Comparison of ENCODE assay signal across 12 cellular contexts in genomic region chr1:166489356-166489669, GRCh38.
A peak's percentile ranks its signal among the peaks of the same experiment; 100 is the strongest.
DNase-seq lines count a peak whose midpoint lies in the region; TF ChIP-seq lines count a peak whose summit lies in the region.
"Had no signal": no experiment of that assay in that cellular context is flagged by ENCODE, and none has a peak within 500 bp of the region (broad histone marks: within the 10 kb centered on the region; RNA-seq: fewer than 3 reads in every experiment).

No MANE protein-coding gene starts in this region.

- H3K9me3 ChIP-seq in CD8-positive, alpha-beta memory T cell (ENCODE audit: low read length) = no peaks in the 10 kb centered on the region
- H3K9me3 ChIP-seq in Loucy (ENCODE audit: insufficient read depth, low read depth, low read length) = no peaks in the 10 kb centered on the region
- H3K9me3 ChIP-seq in effector memory CD4-positive, alpha-beta T cell (ENCODE audit: control insufficient read depth, low read length) = no peaks in the 10 kb centered on the region
- H3K9me3 ChIP-seq in stomach = no peaks in the 10 kb centered on the region

- peak overlapping the region; percentile 85 for H3K9ac ChIP-seq in Loucy (ENCODE audit: low read depth, low read length, poor library complexity, severe bottlenecking)

- H3K4me1 ChIP-seq in CD8-positive, alpha-beta memory T cell (ENCODE audit: insufficient read depth, low read length) = peaks cover 25% of the 10 kb centered on the region
- peaks cover 23% of the 10 kb centered on the region for H3K4me1 ChIP-seq in Loucy (ENCODE audit: insufficient read depth, low read length, poor library complexity, severe bottlenecking)
- H3K4me1 ChIP-seq in effector memory CD4-positive, alpha-beta T cell (ENCODE audit: control insufficient read depth, insufficient read depth, low read length, poor library complexity, severe bottlenecking) = peaks cover 13% of the 10 kb centered on the region
- no peaks in the 10 kb centered on the region for H3K4me1 ChIP-seq in stomach

- TF ChIP-seq CTCF in Loucy (conservative IDR thresholded peaks at IDR 0.05; ENCODE audit: low read length) = no peak
- no peak for TF ChIP-seq CTCF in stomach (IDR thresholded peaks at IDR 0.05)

- H3K9me3 Mint-ChIP-seq in CD8-positive, alpha-beta memory T cell = peaks cover 0 to 3% (median 0%) of the 10 kb centered on the region in 5 donors
- no peaks in the 10 kb centered on the region for H3K9me3 Mint-ChIP-seq in activated T-cell treated with anti-CD3 and anti-CD28 coated beads, Interleukin-2, amount 50 U/mL, for 24 hours

- peaks cover 0 to 7% (median 3%) of the 10 kb centered on the region in 3 donors for H3K36me3 Mint-ChIP-seq in CD8-positive, alpha-beta memory T cell
- no peaks in the 10 kb centered on the region for H3K36me3 Mint-ChIP-seq in activated T-cell treated with anti-CD3 and anti-CD28 coated beads, Interleukin-2, amount 50 U/mL, for 24 hours (ENCODE audit: low read depth)
- H3K36me3 Mint-ChIP-seq: activated naive CD4-positive, alpha-beta T cell treated with anti-CD3 and anti-CD28 coated beads, Interleukin-2, amount 10 ng/mL, durations not matched to agents 7 days and 5 days had no signal

- no peak for DNase-seq in CD8-positive, alpha-beta memory T cell
- DNase-seq in effector memory CD4-positive, alpha-beta T cell = no peak
- no peak for DNase-seq in stomach
- no peak for DNase-seq in activated CD8-positive, alpha-beta memory T cell treated with anti-CD3 and anti-CD28 coated beads for 24 hours
- DNase-seq in cerebellum (ENCODE audit: low spot score) = no peak
- DNase-seq in activated T-cell treated with anti-CD3 and anti-CD28 coated beads, Interleukin-2, amount 50 U/mL, for 24 hours = no peak
- DNase-seq in dermis blood vessel endothelial cell = no peak
- DNase-seq: caudate nucleus had no signal

- TF ChIP-seq EP300 in stomach (IDR thresholded peaks at IDR 0.05) = no peak

- no peaks in the 10 kb centered on the region for H3K9me2 ChIP-seq in Loucy (replicated peaks; ENCODE audit: low read depth, low read length)

- intact Hi-C loops in stomach (cut with DNase I; ENCODE audit: low total_unique reads) = no loop called here

- no peaks in the 10 kb centered on the region for H4K20me1 ChIP-seq in Loucy (ENCODE audit: insufficient read depth, low read length, poor library complexity, severe bottlenecking)

- no peak overlapping the region for H3K27ac Mint-ChIP-seq in CD8-positive, alpha-beta memory T cell
- no peak overlapping the region for H3K27ac Mint-ChIP-seq in activated T-cell treated with anti-CD3 and anti-CD28 coated beads, Interleukin-2, amount 50 U/mL, for 24 hours
- H3K27ac Mint-ChIP-seq: activated naive CD4-positive, alpha-beta T cell treated with anti-CD3 and anti-CD28 coated beads, Interleukin-2, amount 10 ng/mL, durations not matched to agents 7 days and 5 days; progenitor cell of endocrine pancreas; WTC11 had no signal

- H3K4me1 Mint-ChIP-seq in CD8-positive, alpha-beta memory T cell = peaks cover 6 to 25% (median 11%) of the 10 kb centered on the region in 3 donors
- peaks cover 13% of the 10 kb centered on the region for H3K4me1 Mint-ChIP-seq in activated T-cell treated with anti-CD3 and anti-CD28 coated beads, Interleukin-2, amount 50 U/mL, for 24 hours (ENCODE audit: low read depth)
- H3K4me1 Mint-ChIP-seq: WTC11 had no signal

- no peaks in the 10 kb centered on the region for H3F3A ChIP-seq in Loucy (ENCODE audit: low read depth)

- H2AFZ ChIP-seq in Loucy (ENCODE audit: low read length) = peak overlapping the region; percentile 99

- no peaks in the 10 kb centered on the region for H3K79me2 ChIP-seq in Loucy (ENCODE audit: insufficient read depth, low read length)

- no peaks in the 10 kb centered on the region for H3K36me3 ChIP-seq in CD8-positive, alpha-beta memory T cell (ENCODE audit: insufficient read depth, low read length)
- H3K36me3 ChIP-seq in Loucy (ENCODE audit: insufficient read depth, low read length) (no peaks in the 10 kb centered on the region), stomach (no peaks in the 10 kb centered on the region)
- no peaks in the 10 kb centered on the region for H3K36me3 ChIP-seq in effector memory CD4-positive, alpha-beta T cell (ENCODE audit: control insufficient read depth, insufficient read depth, low read length)

- no peaks in the 10 kb centered on the region for H3K27me3 ChIP-seq in CD8-positive, alpha-beta memory T cell (ENCODE audit: insufficient read depth, low read length, poor library complexity, severe bottlenecking)
- H3K27me3 ChIP-seq in Loucy (ENCODE audit: insufficient read depth, low read length, poor library complexity, severe bottlenecking) (no peaks in the 10 kb centered on the region), stomach (no peaks in the 10 kb centered on the region)
- H3K27me3 ChIP-seq in effector memory CD4-positive, alpha-beta T cell (replicated peaks; ENCODE audit: control insufficient read depth, insufficient read depth, low read length, poor library complexity, severe bottlenecking) = no peaks in the 10 kb centered on the region

- POLR2A ChIA-PET in CD8-positive, alpha-beta memory T cell (lab: Charles Lee) = no interaction called here

- WGBS in stomach, 5 donors = 66 to 90% (median 79%) methylated on average over 2 of the region's 2 CpGs

- H3K27me3 Mint-ChIP-seq in CD8-positive, alpha-beta memory T cell = peaks cover 0 to 2% of the 10 kb centered on the region in 2 donors
- H3K27me3 Mint-ChIP-seq in activated T-cell treated with anti-CD3 and anti-CD28 coated beads, Interleukin-2, amount 50 U/mL, for 24 hours = peaks cover 3% of the 10 kb centered on the region
- H3K27me3 Mint-ChIP-seq: progenitor cell of endocrine pancreas had no signal

- H3K27ac ChIP-seq in CD8-positive, alpha-beta memory T cell (ENCODE audit: low read depth, low read length) = peak overlapping the region; percentile 90
- H3K27ac ChIP-seq in effector memory CD4-positive, alpha-beta T cell (ENCODE audit: insufficient read depth, low read length, poor library complexity, severe bottlenecking) = peak overlapping the region; percentile 62
- H3K27ac ChIP-seq in stomach = peak overlapping the region in 4 of 5 donors; percentile 42 to 77 (median 65)

- peak overlapping the region; percentile 89 for H3K4me3 ChIP-seq in CD8-positive, alpha-beta memory T cell (ENCODE audit: low read length)
- H3K4me3 ChIP-seq in Loucy (ENCODE audit: low read length, poor library complexity, severe bottlenecking) (peak overlapping the region; percentile 88), stomach (peak overlapping the region in 2 of 4 donors; percentile 45 to 47)
- peak overlapping the region; percentile 60 for H3K4me3 ChIP-seq in effector memory CD4-positive, alpha-beta T cell (ENCODE audit: insufficient read depth, low read depth, low read length, poor library complexity, severe bottlenecking)

- TF ChIP-seq POLR2A in stomach (IDR thresholded peaks at IDR 0.05) = no peak

- CTCF ChIA-PET in CD8-positive, alpha-beta memory T cell (lab: Charles Lee) = interaction anchor here (4.9 kb wide), 1 partner anchor 9 kb away, joined by 30 read pairs; no protein-coding TSS in a partner anchor

- H3K4me2 ChIP-seq in Loucy (ENCODE audit: low read depth, low read length, poor library complexity, severe bottlenecking) = peak overlapping the region; percentile 76

- H3K4me3 Mint-ChIP-seq in CD8-positive, alpha-beta memory T cell = no peak overlapping the region
- no peak overlapping the region for H3K4me3 Mint-ChIP-seq in activated T-cell treated with anti-CD3 and anti-CD28 coated beads, Interleukin-2, amount 50 U/mL, for 24 hours
- H3K4me3 Mint-ChIP-seq: activated naive CD4-positive, alpha-beta T cell treated with anti-CD3 and anti-CD28 coated beads, Interleukin-2, amount 10 ng/mL, durations not matched to agents 7 days and 5 days; WTC11 had no signal
